2 cellular contexts compared by ENCODE assay signal in the genomic region with DNA sequence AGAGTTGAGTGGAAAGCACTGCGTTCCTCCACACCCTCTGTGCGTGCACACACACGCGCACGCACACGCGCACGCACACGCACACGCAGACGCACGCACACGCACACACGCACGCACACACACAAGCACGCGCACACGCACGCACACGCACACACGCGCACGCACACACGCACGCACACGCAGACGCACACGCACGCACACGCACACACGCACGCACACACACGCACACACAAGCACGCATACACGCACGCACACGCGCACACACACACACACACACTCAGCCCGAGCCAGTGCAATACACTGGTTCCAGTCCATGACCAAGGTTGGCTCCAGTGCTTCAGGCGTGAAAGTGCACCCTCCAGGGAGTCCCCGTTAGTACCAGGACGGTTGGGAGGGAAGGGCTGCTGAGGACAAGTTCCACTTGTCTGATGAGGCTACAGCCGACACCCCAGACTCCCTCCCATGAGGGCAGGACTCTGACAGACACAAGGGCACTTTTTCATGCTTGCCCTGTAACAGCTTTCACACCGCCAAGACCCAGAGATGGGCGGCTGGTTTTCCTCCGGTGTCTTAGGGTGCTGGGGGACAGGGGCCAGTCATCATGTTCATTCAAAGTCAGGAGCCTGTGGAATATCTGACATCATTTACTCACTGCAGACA.
TF ChIP-seq lines count a peak whose summit lies in the region.

No MANE protein-coding gene starts in this region.

TF ChIP-seq in GM12891, 5 proteins besides CTCF, POLR2A, EP300 and RAD21:
- TF ChIP-seq SPI1 (IDR thresholded peaks at IDR 0.05; ENCODE audit: low read depth, low read length): no peak
- no peak for TF ChIP-seq POLR2AphosphoS5 (IDR thresholded peaks at IDR 0.05; ENCODE audit: low read depth, low read length)
- TF ChIP-seq PAX5 (IDR thresholded peaks at IDR 0.05; ENCODE audit: insufficient read depth, low read length, severe bottlenecking): no peak
- TF ChIP-seq POU2F2 (IDR thresholded peaks at IDR 0.05; ENCODE audit: low read depth, low read length): no peak
- TF ChIP-seq TAF1 (IDR thresholded peaks at IDR 0.05; ENCODE audit: low read depth, low read length): no peak

TF ChIP-seq in K562, 482 proteins besides CTCF, POLR2A, EP300 and RAD21:
- TF ChIP-seq ZNF785 (CRISPR knock-in tag; IDR thresholded peaks at IDR 0.05): no peak
- TF ChIP-seq, protein P1, sequence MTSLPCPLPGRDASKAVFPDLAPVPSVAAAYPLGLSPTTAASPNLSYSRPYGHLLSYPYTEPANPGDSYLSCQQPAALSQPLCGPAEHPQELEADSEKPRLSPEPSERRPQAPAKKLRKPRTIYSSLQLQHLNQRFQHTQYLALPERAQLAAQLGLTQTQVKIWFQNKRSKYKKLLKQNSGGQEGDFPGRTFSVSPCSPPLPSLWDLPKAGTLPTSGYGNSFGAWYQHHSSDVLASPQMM (CRISPR knock-in tag; IDR thresholded peaks at IDR 0.05): no peak
- no peak for TF ChIP-seq ZNF41 (CRISPR knock-in tag; conservative IDR thresholded peaks at IDR 0.05)
- no peak for TF ChIP-seq NFATC3 (IDR thresholded peaks at IDR 0.05)
- TF ChIP-seq SMARCE1 (IDR thresholded peaks at IDR 0.05): no peak
- TF ChIP-seq SAP30 (IDR thresholded peaks at IDR 0.05; ENCODE audit: borderline replicate concordance, insufficient read depth, low read depth, low read length, poor library complexity, severe bottlenecking): no peak
- TF ChIP-seq, protein P2, sequence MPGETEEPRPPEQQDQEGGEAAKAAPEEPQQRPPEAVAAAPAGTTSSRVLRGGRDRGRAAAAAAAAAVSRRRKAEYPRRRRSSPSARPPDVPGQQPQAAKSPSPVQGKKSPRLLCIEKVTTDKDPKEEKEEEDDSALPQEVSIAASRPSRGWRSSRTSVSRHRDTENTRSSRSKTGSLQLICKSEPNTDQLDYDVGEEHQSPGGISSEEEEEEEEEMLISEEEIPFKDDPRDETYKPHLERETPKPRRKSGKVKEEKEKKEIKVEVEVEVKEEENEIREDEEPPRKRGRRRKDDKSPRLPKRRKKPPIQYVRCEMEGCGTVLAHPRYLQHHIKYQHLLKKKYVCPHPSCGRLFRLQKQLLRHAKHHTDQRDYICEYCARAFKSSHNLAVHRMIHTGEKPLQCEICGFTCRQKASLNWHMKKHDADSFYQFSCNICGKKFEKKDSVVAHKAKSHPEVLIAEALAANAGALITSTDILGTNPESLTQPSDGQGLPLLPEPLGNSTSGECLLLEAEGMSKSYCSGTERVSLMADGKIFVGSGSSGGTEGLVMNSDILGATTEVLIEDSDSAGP (CRISPR knock-in tag; IDR thresholded peaks at IDR 0.05): no peak
- TF ChIP-seq CBX1 (IDR thresholded peaks at IDR 0.05; ENCODE audit: low read depth): no peak
- TF ChIP-seq, protein P3, sequence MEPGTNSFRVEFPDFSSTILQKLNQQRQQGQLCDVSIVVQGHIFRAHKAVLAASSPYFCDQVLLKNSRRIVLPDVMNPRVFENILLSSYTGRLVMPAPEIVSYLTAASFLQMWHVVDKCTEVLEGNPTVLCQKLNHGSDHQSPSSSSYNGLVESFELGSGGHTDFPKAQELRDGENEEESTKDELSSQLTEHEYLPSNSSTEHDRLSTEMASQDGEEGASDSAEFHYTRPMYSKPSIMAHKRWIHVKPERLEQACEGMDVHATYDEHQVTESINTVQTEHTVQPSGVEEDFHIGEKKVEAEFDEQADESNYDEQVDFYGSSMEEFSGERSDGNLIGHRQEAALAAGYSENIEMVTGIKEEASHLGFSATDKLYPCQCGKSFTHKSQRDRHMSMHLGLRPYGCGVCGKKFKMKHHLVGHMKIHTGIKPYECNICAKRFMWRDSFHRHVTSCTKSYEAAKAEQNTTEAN (CRISPR knock-in tag; IDR thresholded peaks at IDR 0.05): peak; percentile 78; the same call in 1 of the 2 replicates
- TF ChIP-seq HMG20A (CRISPR knock-in tag; conservative IDR thresholded peaks at IDR 0.05): no peak
- no peak for TF ChIP-seq BDP1 (IDR thresholded peaks at IDR 0.05; ENCODE audit: insufficient read depth, insufficient read length)
- TF ChIP-seq HMGN3 (IDR thresholded peaks at IDR 0.05; ENCODE audit: borderline replicate concordance, extremely low read depth, insufficient read length, low read depth, low read length): no peak
- TF ChIP-seq ARNT (IDR thresholded peaks at IDR 0.05): no peak
- no peak for TF ChIP-seq BCL6 (CRISPR knock-in tag; IDR thresholded peaks at IDR 0.05)
- TF ChIP-seq ZNF780A (CRISPR knock-in tag; IDR thresholded peaks at IDR 0.05): no peak
- TF ChIP-seq MYNN (IDR thresholded peaks at IDR 0.05): peak; percentile 30; the same call in 1 of the 2 replicates
- no peak for TF ChIP-seq MYNN (CRISPR knock-in tag; IDR thresholded peaks at IDR 0.05)
